Comparison of ENCODE assay signal across 13 cellular contexts in the genomic region with DNA sequence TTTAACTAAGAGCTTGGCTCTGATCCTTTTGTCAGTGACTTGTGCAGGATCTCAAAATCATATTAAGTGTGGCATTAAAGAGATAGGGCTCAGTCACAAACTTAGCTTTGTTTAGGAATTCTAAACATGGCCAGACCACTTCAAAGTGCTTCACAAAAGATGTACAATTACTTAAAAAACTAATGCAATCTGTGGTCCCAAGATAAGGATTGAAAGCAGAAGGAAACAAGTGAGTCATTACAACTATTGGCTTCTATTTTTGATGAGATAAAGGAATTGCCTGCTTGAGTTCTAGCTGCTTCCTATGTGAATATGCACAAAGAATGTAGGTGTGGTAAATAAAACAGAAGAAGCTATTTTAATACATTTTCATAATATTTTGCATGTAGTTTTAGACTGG. TPM values are rescaled to one million over a fixed set of nuclear protein-coding genes. Genes with fewer than 3 reads are reported as not detected.
A peak's percentile ranks its signal among the peaks of the same experiment; 100 is the strongest.
DNase-seq lines count a peak whose midpoint lies in the region; ATAC-seq, FAIRE-seq and TF ChIP-seq lines count a peak whose summit lies in the region.
"Had no signal": no experiment of that assay in that cellular context is flagged by ENCODE, and none has a peak within 500 bp of the region (broad histone marks: within the 10 kb centered on the region; RNA-seq: fewer than 3 reads in every experiment).

No MANE protein-coding gene starts in this region.

- DNase-seq in GF-D8 (lab: John Stamatoyannopoulos, UW) = peak; percentile 13
- peak; percentile 53 for DNase-seq in NCI-H82 treated with DMSO at 0.1 percent for 48 hours (lab: John Stamatoyannopoulos, UW; ENCODE audit: unreplicated experiment)
- peak; percentile 74 for DNase-seq in bronchial epithelial cell (ENCODE audit: low read depth)
- peak; percentile 71 for DNase-seq in non-pigmented ciliary epithelial cell (ENCODE audit: low read depth)
- DNase-seq in DMS53 (lab: John Stamatoyannopoulos, UW) = no peak
- DNase-seq in NCI-H1694 treated with DMSO at 0.1 percent for 48 hours (lab: John Stamatoyannopoulos, UW) = no peak
- no peak for DNase-seq in GM19238 (ENCODE audit: insufficient read length, low spot score)
- DNase-seq: cortex of kidney; stimulated activated CD4-positive, alpha-beta T cell treated with anti-CD3 and anti-CD28 coated beads, Interleukin-4, amount 100 ng/mL, for 1 hour; substantia nigra had no signal

- TF ChIP-seq CTCF in bronchial epithelial cell (IDR thresholded peaks at IDR 0.05; ENCODE audit: insufficient read depth, low read length, severe bottlenecking) = no peak

- H3K27me3 ChIP-seq in bronchial epithelial cell (ENCODE audit: control insufficient read depth, insufficient read depth, low read length) = no peaks in the 10 kb centered on the region
- H3K27me3 ChIP-seq: MG63 had no signal

- no peaks in the 10 kb centered on the region for H3K36me3 ChIP-seq in bronchial epithelial cell (ENCODE audit: control insufficient read depth, insufficient read depth, low read length)
- H3K36me3 ChIP-seq: MG63 had no signal

- ATAC-seq in GM21529 (IDR thresholded peaks at IDR 0.05; ENCODE audit: unreplicated experiment) = no peak

- no peak overlapping the region for H3K4me3 ChIP-seq in bronchial epithelial cell (ENCODE audit: low read depth, low read length)
- H3K4me3 ChIP-seq: MG63 had no signal

- FAIRE-seq in bronchial epithelial cell (lab: Jason Lieb, UNC) = no peak
- FAIRE-seq: D721Med had no signal

RNA-seq across cellular contexts. Expression of gene SLC12A2, which starts 44.9 kb away (rescaled TPM):
- 14.5 and 19.7 TPM in 2 replicates for total RNA-seq in bronchial epithelial cell

Comparison
In these comparisons a context has a peak if more than half of its experiments do, and no peak if none do; other contexts are left out.
1. DNase-seq: peak in GF-D8 (single experiment), NCI-H82 treated with DMSO at 0.1 percent for 48 hours (single experiment), bronchial epithelial cell (single experiment) and non-pigmented ciliary epithelial cell (single experiment); none in DMS53 (single experiment), NCI-H1694 treated with DMSO at 0.1 percent for 48 hours (single experiment) and GM19238 (single experiment).